Comparison of ENCODE assay signal across 23 cellular contexts in the genomic region with DNA sequence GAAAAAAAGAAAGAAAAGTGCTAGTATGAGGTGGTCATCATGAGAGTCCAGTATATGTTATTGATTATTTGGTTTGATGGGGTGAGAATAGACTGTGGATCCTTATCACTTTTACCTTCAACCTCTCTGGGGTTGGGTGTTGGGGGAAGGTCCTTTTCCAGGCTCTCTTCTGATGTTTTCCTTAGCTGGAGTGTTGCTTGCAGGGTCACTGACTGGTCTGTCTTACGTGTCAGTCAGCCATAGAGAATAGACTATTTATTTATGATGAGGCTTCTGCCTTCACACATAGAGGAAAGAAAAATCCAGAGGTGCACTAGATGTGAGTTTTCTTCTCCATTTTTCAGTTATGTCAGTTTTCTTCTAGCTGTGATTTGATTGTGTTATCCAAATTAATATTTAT.
"Had no signal": no experiment of that assay in that cellular context is flagged by ENCODE, and none has a peak within 500 bp of the region (broad histone marks: within the 10 kb centered on the region; RNA-seq: fewer than 3 reads in every experiment).

No MANE protein-coding gene starts in this region.

- H3K9me3 ChIP-seq: esophagus muscularis mucosa, gastrocnemius medialis, heart right ventricle, neutrophil, psoas muscle, sigmoid colon, tibial artery, upper lobe of left lung, uterus had no signal

- DNase-seq: cortex of kidney; dorsolateral prefrontal cortex; effector memory CD4-positive, alpha-beta T cell; gastrocnemius medialis; heart right ventricle; hypothalamus; left cardiac atrium; left ventricle myocardium superior; psoas muscle; sigmoid colon; stimulated activated CD4-positive, alpha-beta T cell treated with anti-CD3 and anti-CD28 coated beads, Interleukin-12 subunit alpha, Interleukin-12 subunit beta, amount 100 ng/mL, for 4 hours; stimulated activated CD4-positive, alpha-beta T cell treated with anti-CD3 and anti-CD28 coated beads, Interleukin-4, amount 100 ng/mL, for 1 hour; stimulated activated CD8-positive, alpha-beta memory T cell treated with anti-CD3 and anti-CD28 coated beads, Interleukin-4, amount 100 ng/mL, for 48 hours; stimulated activated naive CD8-positive, alpha-beta T cell treated with anti-CD3 and anti-CD28 coated beads, Interleukin-15, Interleukin-2, amounts not matched to agents 100 U/mL and 50 U/mL, for 24 hours; tibial artery; upper lobe of left lung; uterus had no signal

- H3K9me3 Mint-ChIP-seq: stimulated activated effector memory CD8-positive, alpha-beta T cell treated with anti-CD3 and anti-CD28 coated beads, Interleukin-12 subunit alpha, Interleukin-12 subunit beta, amount 100 ng/mL, for 72 hours had no signal

- H3K27ac Mint-ChIP-seq: naive thymus-derived CD4-positive, alpha-beta T cell; stimulated activated effector memory CD8-positive, alpha-beta T cell treated with anti-CD3 and anti-CD28 coated beads, Interleukin-12 subunit alpha, Interleukin-12 subunit beta, amount 100 ng/mL, for 72 hours had no signal

- H3K4me1 ChIP-seq: esophagus muscularis mucosa, gastrocnemius medialis, heart right ventricle, psoas muscle, sigmoid colon, tibial artery, uterus had no signal

- H3K27me3 ChIP-seq: dorsolateral prefrontal cortex, neutrophil, tibial artery, upper lobe of left lung, uterus had no signal

- H3K4me3 ChIP-seq: dorsolateral prefrontal cortex, esophagus muscularis mucosa, gastrocnemius medialis, heart right ventricle, lung, psoas muscle, sigmoid colon, skin epidermis, tibial artery, upper lobe of left lung, uterus had no signal

- ATAC-seq: gastrocnemius medialis; heart right ventricle; left cardiac atrium; left ventricle myocardium superior; naive thymus-derived CD4-positive, alpha-beta T cell; psoas muscle; stimulated activated effector memory CD8-positive, alpha-beta T cell treated with anti-CD3 and anti-CD28 coated beads, Interleukin-12 subunit alpha, Interleukin-12 subunit beta, amount 100 ng/mL, for 72 hours; stimulated activated naive CD8-positive, alpha-beta T cell treated with anti-CD3 and anti-CD28 coated beads, Interleukin-15, Interleukin-2, amounts not matched to agents 100 U/mL and 50 U/mL, for 24 hours had no signal

- H3K4me1 Mint-ChIP-seq: naive thymus-derived CD4-positive, alpha-beta T cell; stimulated activated effector memory CD8-positive, alpha-beta T cell treated with anti-CD3 and anti-CD28 coated beads, Interleukin-12 subunit alpha, Interleukin-12 subunit beta, amount 100 ng/mL, for 72 hours had no signal

- H3K27ac ChIP-seq: dorsolateral prefrontal cortex, esophagus muscularis mucosa, gastrocnemius medialis, heart right ventricle, neutrophil, psoas muscle, sigmoid colon, skin epidermis, tibial artery, upper lobe of left lung, uterus had no signal

- H3K4me3 Mint-ChIP-seq: naive thymus-derived CD4-positive, alpha-beta T cell; stimulated activated effector memory CD8-positive, alpha-beta T cell treated with anti-CD3 and anti-CD28 coated beads, Interleukin-12 subunit alpha, Interleukin-12 subunit beta, amount 100 ng/mL, for 72 hours had no signal

- H3K36me3 ChIP-seq: esophagus muscularis mucosa, gastrocnemius medialis, heart right ventricle, neutrophil, sigmoid colon, tibial artery, upper lobe of left lung, uterus had no signal
